Comparison of ENCODE assay signal across 11 cellular contexts in genomic region chr18:67783215-67783946, GRCh38.
A peak's percentile ranks its signal among the peaks of the same experiment; 100 is the strongest.
DNase-seq lines count a peak whose midpoint lies in the region; ATAC-seq, FAIRE-seq and TF ChIP-seq lines count a peak whose summit lies in the region.
"Had no signal": no experiment of that assay in that cellular context is flagged by ENCODE, and none has a peak within 500 bp of the region (broad histone marks: within the 10 kb centered on the region; RNA-seq: fewer than 3 reads in every experiment).

No MANE protein-coding gene starts in this region.

- CTCF ChIA-PET in AG04450 (lab: Charles Lee), result no interaction called here

- no peaks in the 10 kb centered on the region for H3K27me3 ChIP-seq in AG04450 (ENCODE audit: control insufficient read depth, insufficient read depth, low read length)
- H3K27me3 ChIP-seq in astrocyte (ENCODE audit: insufficient read depth, low read length), result no peaks in the 10 kb centered on the region
- no peaks in the 10 kb centered on the region for H3K27me3 ChIP-seq in gastrocnemius medialis
- no peaks in the 10 kb centered on the region for H3K27me3 ChIP-seq in MG63
- H3K27me3 ChIP-seq: heart left ventricle had no signal

- peak overlapping the region; percentile 61 for H3K4me2 ChIP-seq in astrocyte (ENCODE audit: low read length)

- in situ Hi-C loops in gastrocnemius medialis (cut with MboI; ENCODE audit: low sequenced_read_pairs in 4 of 4), result no loop called here

- H3K9ac ChIP-seq in astrocyte (ENCODE audit: low read length), result peak overlapping the region; percentile 32

- POLR2A ChIA-PET in AG04450 (lab: Yijun Ruan, JAX), result no interaction called here

- no peaks in the 10 kb centered on the region for H3K9me3 ChIP-seq in AG04450 (ENCODE audit: control insufficient read depth, insufficient read depth, low read length)
- H3K9me3 ChIP-seq in astrocyte (ENCODE audit: insufficient read depth, low read depth, low read length), result no peaks in the 10 kb centered on the region
- no peaks in the 10 kb centered on the region for H3K9me3 ChIP-seq in gastrocnemius medialis
- H3K9me3 ChIP-seq in MG63, result no peaks in the 10 kb centered on the region
- H3K9me3 ChIP-seq: Caco-2 had no signal

- ATAC-seq in GM19324 (IDR thresholded peaks at IDR 0.05; ENCODE audit: low FRiP score, unreplicated experiment), result no peak
- ATAC-seq in gastrocnemius medialis, result no peak
- ATAC-seq: heart left ventricle had no signal

- no peaks in the 10 kb centered on the region for H4K20me1 ChIP-seq in astrocyte (ENCODE audit: insufficient read depth, low read length)

- H3K36me3 Mint-ChIP-seq in astrocyte (ENCODE audit: low read depth, unreplicated experiment), result no peaks in the 10 kb centered on the region

- H3K4me3 Mint-ChIP-seq in astrocyte (ENCODE audit: unreplicated experiment), result no peak overlapping the region
- H3K4me3 Mint-ChIP-seq: stimulated activated naive CD8-positive, alpha-beta T cell treated with anti-CD3 and anti-CD28 coated beads, Interleukin-15, Interleukin-2, amounts not matched to agents 100 ng/mL and 50 ng/mL, for 24 hours had no signal

- TF ChIP-seq POLR2A in gastrocnemius medialis (IDR thresholded peaks at IDR 0.05), result no peak

- peak overlapping the region; percentile 34 for H3K27ac ChIP-seq in AG04450 (ENCODE audit: low read depth, low read length)
- peak overlapping the region; percentile 92 for H3K27ac ChIP-seq in astrocyte (ENCODE audit: low read depth, low read length)
- no peak overlapping the region for H3K27ac ChIP-seq in gastrocnemius medialis
- H3K27ac ChIP-seq: heart left ventricle had no signal

- peaks cover 26% of the 10 kb centered on the region for H3K4me1 Mint-ChIP-seq in astrocyte (ENCODE audit: low read depth, unreplicated experiment)

- FAIRE-seq in astrocyte (lab: Jason Lieb, UNC), result peak; percentile 99

- no peak for DNase-seq in AG04450 (ENCODE audit: low read depth, low spot score)
- DNase-seq in HS-27A (ENCODE audit: low read depth), result peak; percentile 73
- DNase-seq in astrocyte (ENCODE audit: low read depth), result peak; percentile 92
- peak; percentile 78 for DNase-seq in kidney glomerular epithelial cell (lab: John Stamatoyannopoulos, UW)
- no peak for DNase-seq in NAMALWA (ENCODE audit: low spot score)
- no peak for DNase-seq in gastrocnemius medialis
- DNase-seq in MG63, result no peak
- DNase-seq: Caco-2, heart left ventricle had no signal

- H3K27ac Mint-ChIP-seq in astrocyte (ENCODE audit: unreplicated experiment), result peak overlapping the region; percentile 94
- H3K27ac Mint-ChIP-seq: stimulated activated naive CD8-positive, alpha-beta T cell treated with anti-CD3 and anti-CD28 coated beads, Interleukin-15, Interleukin-2, amounts not matched to agents 100 ng/mL and 50 ng/mL, for 24 hours had no signal

- H3K36me3 ChIP-seq in astrocyte (ENCODE audit: insufficient read depth, low read length), result no peaks in the 10 kb centered on the region
- no peaks in the 10 kb centered on the region for H3K36me3 ChIP-seq in gastrocnemius medialis
- H3K36me3 ChIP-seq in MG63, result no peaks in the 10 kb centered on the region
- H3K36me3 ChIP-seq: heart left ventricle had no signal

- peak overlapping the region; percentile 48 for H2AFZ ChIP-seq in astrocyte (ENCODE audit: low read depth, low read length)

- H3K27me3 Mint-ChIP-seq in astrocyte (ENCODE audit: low read depth, unreplicated experiment), result no peaks in the 10 kb centered on the region

- TF ChIP-seq CTCF in AG04450 (IDR thresholded peaks at IDR 0.05; ENCODE audit: low read depth, low read length) (no peak), astrocyte (IDR thresholded peaks at IDR 0.05; ENCODE audit: insufficient read depth, low read depth, low read length) (no peak), gastrocnemius medialis (IDR thresholded peaks at IDR 0.05 in 4 of 5, conservative IDR thresholded peaks at IDR 0.05 in 1 of 5) (no peak)

- peaks cover 6% of the 10 kb centered on the region for H3K9me3 Mint-ChIP-seq in astrocyte (ENCODE audit: unreplicated experiment)
- H3K9me3 Mint-ChIP-seq: stimulated activated naive CD8-positive, alpha-beta T cell treated with anti-CD3 and anti-CD28 coated beads, Interleukin-15, Interleukin-2, amounts not matched to agents 100 ng/mL and 50 ng/mL, for 24 hours had no signal

- H3K4me3 ChIP-seq in AG04450 (ENCODE audit: low read depth, low read length), result no peak overlapping the region
- no peak overlapping the region for H3K4me3 ChIP-seq in astrocyte (ENCODE audit: insufficient read depth, low read depth, low read length)
- no peak overlapping the region for H3K4me3 ChIP-seq in gastrocnemius medialis
- H3K4me3 ChIP-seq in MG63, result no peak overlapping the region
- H3K4me3 ChIP-seq: heart left ventricle had no signal

- H3K4me1 ChIP-seq in astrocyte (ENCODE audit: insufficient read depth, low read length) (peaks cover 16% of the 10 kb centered on the region), gastrocnemius medialis (no peaks in the 10 kb centered on the region)
- H3K4me1 ChIP-seq: Caco-2, heart left ventricle had no signal

- no peaks in the 10 kb centered on the region for H3K79me2 ChIP-seq in astrocyte (ENCODE audit: insufficient read depth, low read length)

- intact Hi-C loops in gastrocnemius medialis (cut with DNase I; ENCODE audit: low total_unique reads), result no loop called here

Comparison
In these comparisons a context has a peak if more than half of its experiments do, and no peak if none do; other contexts are left out.
1. DNase-seq: peak in HS-27A (single experiment), astrocyte (single experiment) and kidney glomerular epithelial cell (single experiment); none in AG04450 (single experiment), NAMALWA (single experiment), gastrocnemius medialis (0 of 2) and MG63 (single experiment).
2. H3K27ac ChIP-seq: peak in AG04450 (single experiment) and astrocyte (single experiment); none in gastrocnemius medialis (0 of 4).